Comparison of ENCODE assay signal across 8 cellular contexts in the genomic region with DNA sequence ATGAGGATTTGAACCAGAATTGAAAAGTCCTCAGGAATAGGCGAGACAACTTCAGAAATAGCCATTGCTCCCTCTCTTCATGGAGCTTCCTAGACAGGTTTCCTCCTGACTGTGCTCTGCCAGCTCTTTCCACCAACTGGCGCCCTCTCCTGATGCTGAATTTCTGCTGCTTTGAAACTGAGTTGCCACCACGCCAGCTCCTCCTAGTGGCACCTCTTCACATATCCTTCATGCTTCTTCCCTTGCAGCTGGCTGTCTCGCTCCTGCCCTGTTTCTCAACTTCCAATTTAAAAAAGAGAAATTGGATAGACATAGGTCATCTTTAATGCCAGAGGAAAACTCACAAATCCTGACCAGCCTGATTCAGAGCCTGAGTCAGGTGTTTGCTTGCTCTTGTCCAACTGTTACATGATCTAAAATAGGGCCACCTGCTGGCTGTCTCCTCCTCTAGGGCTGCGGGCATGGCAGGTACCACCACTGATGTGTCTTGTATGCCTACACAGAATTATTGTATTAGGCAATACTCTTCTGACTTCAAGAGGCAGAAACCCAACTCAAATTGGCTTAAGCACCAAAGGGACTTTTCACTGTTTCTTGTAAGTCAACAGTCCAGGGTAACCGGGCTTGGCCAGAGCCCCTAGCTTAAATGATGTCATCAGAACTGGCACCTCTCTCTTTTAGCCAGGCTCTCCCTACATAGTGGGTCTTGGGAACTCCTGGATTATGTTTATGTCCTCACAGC. TPM values are rescaled to one million over a fixed set of nuclear protein-coding genes. Genes with fewer than 3 reads are reported as not detected.
DNase-seq lines count a peak whose midpoint lies in the region; ATAC-seq and TF ChIP-seq lines count a peak whose summit lies in the region.
"Not testable (repeated sequence)": the region's sequence is repeated elsewhere in the genome, so short reads cannot be mapped to it uniquely, and the experiment has no call there.

No MANE protein-coding gene starts in this region.

- H3K36me3 ChIP-seq in Peyer's patch, esophagus muscularis mucosa: not testable (repeated sequence)

- peak; percentile 92 for ATAC-seq in GM21619 (IDR thresholded peaks at IDR 0.05; ENCODE audit: unreplicated experiment)
- peak; percentile 82 to 88 for ATAC-seq in stimulated activated naive B cell treated with anti-CD40 and anti-IgM and Interleukin-4, amounts not matched to agents 10 μg/mL and 1 μg/mL and 100 μg/mL, for 72 hours (replicated peaks)

- not testable (repeated sequence) for H3K4me3 ChIP-seq in Peyer's patch, esophagus muscularis mucosa

- intact Hi-C loops in esophagus muscularis mucosa (cut with DNase I), result not testable (repeated sequence)

- H3K9me3 ChIP-seq in Peyer's patch, esophagus muscularis mucosa: not testable (repeated sequence)

- DNase-seq in DMS153 (lab: John Stamatoyannopoulos, UW) (peak; percentile 14), KBM-7 (peak; percentile 80), Peyer's patch (peak; percentile 42 to 80 (median 76)), activated T-cell treated with anti-CD3 and anti-CD28 coated beads for 4 hours (peak; percentile 5), midbrain (lab: John Stamatoyannopoulos, UW) (peak; percentile 77)
- not testable (repeated sequence) for DNase-seq in esophagus muscularis mucosa (ENCODE audit: extremely low spot score)
- DNase-seq in stimulated activated naive B cell treated with anti-CD40 and anti-IgM and Interleukin-4, amounts not matched to agents 10 μg/mL and 1 μg/mL and 100 μg/mL, for 72 hours, result peak; percentile 39

- TF ChIP-seq EP300 in esophagus muscularis mucosa (IDR thresholded peaks at IDR 0.05), result not testable (repeated sequence)

- not testable (repeated sequence) for H3K4me1 ChIP-seq in Peyer's patch, esophagus muscularis mucosa

- H3K9me3 Mint-ChIP-seq in stimulated activated naive B cell treated with anti-CD40 and anti-IgM and Interleukin-4, amounts not matched to agents 10 μg/mL and 1 μg/mL and 100 μg/mL, for 72 hours, result not testable (repeated sequence)

- not testable (repeated sequence) for H3K27ac Mint-ChIP-seq in stimulated activated naive B cell treated with anti-CD40 and anti-IgM and Interleukin-4, amounts not matched to agents 10 μg/mL and 1 μg/mL and 100 μg/mL, for 72 hours

- not testable (repeated sequence) for H3K27me3 Mint-ChIP-seq in stimulated activated naive B cell treated with anti-CD40 and anti-IgM and Interleukin-4, amounts not matched to agents 10 μg/mL and 1 μg/mL and 100 μg/mL, for 72 hours

- H3K4me1 Mint-ChIP-seq in stimulated activated naive B cell treated with anti-CD40 and anti-IgM and Interleukin-4, amounts not matched to agents 10 μg/mL and 1 μg/mL and 100 μg/mL, for 72 hours, result not testable (repeated sequence)

- not testable (repeated sequence) for H3K27ac ChIP-seq in Peyer's patch; esophagus muscularis mucosa (replicated peaks in 1 of 4)

- H3K36me3 Mint-ChIP-seq in stimulated activated naive B cell treated with anti-CD40 and anti-IgM and Interleukin-4, amounts not matched to agents 10 μg/mL and 1 μg/mL and 100 μg/mL, for 72 hours, result not testable (repeated sequence)

- not testable (repeated sequence) for H3K4me3 Mint-ChIP-seq in stimulated activated naive B cell treated with anti-CD40 and anti-IgM and Interleukin-4, amounts not matched to agents 10 μg/mL and 1 μg/mL and 100 μg/mL, for 72 hours

- TF ChIP-seq POLR2A in Peyer's patch (IDR thresholded peaks at IDR 0.05); esophagus muscularis mucosa (IDR thresholded peaks at IDR 0.05; ENCODE audit: low read depth): not testable (repeated sequence)

- TF ChIP-seq CTCF in Peyer's patch (IDR thresholded peaks at IDR 0.05) (peak; percentile 16 to 92 (median 66)), esophagus muscularis mucosa (IDR thresholded peaks at IDR 0.05) (peak; percentile 48 to 78 (median 62))

- in situ Hi-C loops in KBM-7 (cut with MboI; ENCODE audit: low pct_unique_long_range_greater_than_20kb, low sequenced_read_pairs), result not testable (repeated sequence)

- H3K27me3 ChIP-seq in Peyer's patch, esophagus muscularis mucosa: not testable (repeated sequence)

- 11% methylated on average over 4 of the region's 6 CpGs for WGBS in esophagus muscularis mucosa

RNA-seq across cellular contexts. Expression of a gene that starts 9.3 kb away (rescaled TPM):
- total RNA-seq in Peyer's patch, result 10 to 100 TPM in 3 of 4 donors, 1 to 10 TPM in 1; 6.6 to 79.9 (median 54.7) TPM
- 1 to 10 TPM in 2 of 4 donors, not detected in 2; 1.3 to 2.2 TPM for total RNA-seq in esophagus muscularis mucosa

RNA-seq across cellular contexts. Expression of a gene that starts 13.2 kb away (rescaled TPM):
- total RNA-seq in Peyer's patch (1 to 10 TPM in 1 of 4 donors, under 1 TPM in 3; 0.18 to 4.1 (median 0.46) TPM), esophagus muscularis mucosa (1 to 10 TPM; 2.1 to 7.4 (median 5.4) TPM)
